10 cellular contexts compared by ENCODE assay signal in genomic region chr6:52663935-52664184, GRCh38. TPM values are rescaled to one million over a fixed set of nuclear protein-coding genes. Genes with fewer than 3 reads are reported as not detected.
A peak's percentile ranks its signal among the peaks of the same experiment; 100 is the strongest.
DNase-seq lines count a peak whose midpoint lies in the region; ATAC-seq, FAIRE-seq and TF ChIP-seq lines count a peak whose summit lies in the region.
"Had no signal": no experiment of that assay in that cellular context is flagged by ENCODE, and none has a peak within 500 bp of the region (broad histone marks: within the 10 kb centered on the region; RNA-seq: fewer than 3 reads in every experiment).

No MANE protein-coding gene starts in this region.

- dilution Hi-C loops in keratinocyte (cut with MboI; ENCODE audit: extremely low pct_ligation_motif_present, low sequenced_read_pairs): loop anchor here (25.0 kb wide), 1 partner anchor 252 kb away; the partner anchor contains the start of gene EFHC1

- no peaks in the 10 kb centered on the region for H3K9me3 ChIP-seq in keratinocyte (ENCODE audit: control insufficient read depth, low read depth, low read length)
- H3K9me3 ChIP-seq in spleen: no peaks in the 10 kb centered on the region

- no peaks in the 10 kb centered on the region for H3K36me3 ChIP-seq in keratinocyte (ENCODE audit: control insufficient read depth in 2 of 2, extremely low read depth in 1 of 2, insufficient read depth in 2 of 2, low read length in 2 of 2)
- H3K36me3 ChIP-seq in spleen: no peaks in the 10 kb centered on the region

- peak overlapping the region; percentile 3 for H3K27ac ChIP-seq in keratinocyte (ENCODE audit: control insufficient read depth, insufficient read depth, low read length)
- peak overlapping the region in 7 of 8 donors; percentile 61 to 81 (median 71) for H3K27ac ChIP-seq in spleen
- H3K27ac ChIP-seq: epithelial cell of prostate had no signal

- POLR2A ChIA-PET in activated B cell treated with CpG ODN at 0.5 μM for 24 hours (lab: Charles Lee): no interaction called here

- H3K4me1 ChIP-seq in keratinocyte (ENCODE audit: control insufficient read depth, extremely low read depth, insufficient read depth, low read length) (peaks cover 5% of the 10 kb centered on the region), spleen (peaks cover 8 to 53% (median 37%) of the 10 kb centered on the region in 6 donors)

- ATAC-seq in activated B cell treated with CpG ODN at 0.5 μM for 24 hours (ENCODE audit: low read depth) (no peak), HG03457 (IDR thresholded peaks at IDR 0.05; ENCODE audit: unreplicated experiment) (no peak)

- intact Hi-C loops in activated B cell treated with CpG ODN at 0.5 μM for 24 hours (cut with micrococcal nuclease) (loop anchor here (1.0 to 10.0 kb wide), 13 partner anchors 12 to 1131 kb away; partner anchors contain the start of genes EFHC1, GCLC, LRRC1 and TRAM2), spleen (cut with DNase I; ENCODE audit: low total_unique reads) (loop anchor here (2.0 to 10.0 kb wide), 2 partner anchors 247 to 379 kb away; partner anchors contain the start of gene MCM3)

- no peaks in the 10 kb centered on the region for H3K27me3 Mint-ChIP-seq in activated B cell treated with CpG ODN at 0.5 μM for 24 hours
- H3K27me3 Mint-ChIP-seq: activated CD8-positive, alpha-beta T cell treated with anti-CD3 and anti-CD28 coated beads for 36 hours had no signal

- no peak overlapping the region for H3K27ac Mint-ChIP-seq in activated B cell treated with CpG ODN at 0.5 μM for 24 hours
- H3K27ac Mint-ChIP-seq: activated CD8-positive, alpha-beta T cell treated with anti-CD3 and anti-CD28 coated beads for 36 hours had no signal

- peak overlapping the region; percentile 93 for H2AFZ ChIP-seq in keratinocyte (ENCODE audit: control insufficient read depth, low read length)

- TF ChIP-seq CTCF in GM12875 (IDR thresholded peaks at IDR 0.05; ENCODE audit: borderline replicate concordance, insufficient read depth, low read depth, low read length) (no peak), activated B cell treated with CpG ODN at 0.5 μM for 24 hours (IDR thresholded peaks at IDR 0.05) (peak; percentile 5), keratinocyte (optimal IDR thresholded peaks at IDR 0.05 in 1 of 3, IDR thresholded peaks at IDR 0.05 in 1 of 3, conservative IDR thresholded peaks at IDR 0.05 in 1 of 3; ENCODE audit: extremely low read depth in 1 of 3, insufficient read depth in 2 of 3, low read length in 3 of 3) (no peak), spleen (IDR thresholded peaks at IDR 0.05 in 8 of 11, conservative IDR thresholded peaks at IDR 0.05 in 3 of 11) (peak in 5 of 11 experiments; percentile 2 to 71 (median 37))

- FAIRE-seq in keratinocyte (lab: Jason Lieb, UNC): no peak

- H3K4me1 Mint-ChIP-seq in activated B cell treated with CpG ODN at 0.5 μM for 24 hours: peaks cover 19% of the 10 kb centered on the region

- no peak overlapping the region for H3K4me3 Mint-ChIP-seq in activated B cell treated with CpG ODN at 0.5 μM for 24 hours
- H3K4me3 Mint-ChIP-seq: activated CD8-positive, alpha-beta T cell treated with anti-CD3 and anti-CD28 coated beads for 36 hours had no signal

- H3K4me3 ChIP-seq in GM12875 (ENCODE audit: low read depth, low read length): peak overlapping the region; percentile 54
- peak overlapping the region; percentile 57 to 91 (median 81) for H3K4me3 ChIP-seq in keratinocyte (ENCODE audit: control insufficient read depth in 2 of 3, extremely low read depth in 1 of 3, insufficient read depth in 2 of 3, low read depth in 1 of 3, low read length in 3 of 3)
- peak overlapping the region; percentile 37 to 76 (median 63) for H3K4me3 ChIP-seq in spleen

- H3K79me2 ChIP-seq in keratinocyte (ENCODE audit: control insufficient read depth, insufficient read depth, low read length): no peaks in the 10 kb centered on the region

- no peaks in the 10 kb centered on the region for H3K36me3 Mint-ChIP-seq in activated B cell treated with CpG ODN at 0.5 μM for 24 hours (ENCODE audit: low read depth)

- 0 to 1% (median 0%) methylated on average over 11 of the region's 11 CpGs for WGBS in spleen, 5 donors

- DNase-seq in activated B cell treated with CpG ODN at 0.5 μM for 24 hours (no peak), keratinocyte (ENCODE audit: low read depth, low spot score) (no peak), spleen (no peak), SW480 (ENCODE audit: low spot score) (no peak), medulla oblongata (ENCODE audit: extremely low spot score) (no peak), NCI-H1436 treated with DMSO at 0.1 percent for 48 hours (lab: John Stamatoyannopoulos, UW) (no peak)

- peak overlapping the region; percentile 54 for H3K9ac ChIP-seq in keratinocyte (ENCODE audit: control insufficient read depth, extremely low read depth, insufficient read depth, low read length)

- H3K4me2 ChIP-seq in keratinocyte (ENCODE audit: control insufficient read depth, extremely low read depth, insufficient read depth, low read depth, low read length): peak overlapping the region; percentile 92

- CTCF ChIA-PET in activated B cell treated with CpG ODN at 0.5 μM for 24 hours (lab: Charles Lee): interaction anchor here (1.2 to 3.9 kb wide), 6 partner anchors 12 to 377 kb away, joined by 3 to 66 read pairs (median 6); partner anchors contain the start of gene EFHC1

- H3K27me3 ChIP-seq in keratinocyte (ENCODE audit: control insufficient read depth, extremely low read depth, insufficient read depth, low read length) (no peaks in the 10 kb centered on the region), spleen (replicated peaks in 1 of 7) (peaks cover 0 to 15% (median 0%) of the 10 kb centered on the region in 7 donors)

- H3K9me3 Mint-ChIP-seq in activated B cell treated with CpG ODN at 0.5 μM for 24 hours: no peaks in the 10 kb centered on the region
- H3K9me3 Mint-ChIP-seq: activated CD8-positive, alpha-beta T cell treated with anti-CD3 and anti-CD28 coated beads for 36 hours had no signal

- no peak for TF ChIP-seq POLR2A in spleen (IDR thresholded peaks at IDR 0.05)

- H3K9me1 ChIP-seq in keratinocyte (ENCODE audit: control insufficient read depth, extremely low read depth, insufficient read depth, low read length): no peaks in the 10 kb centered on the region

- H4K20me1 ChIP-seq in keratinocyte (ENCODE audit: control insufficient read depth, extremely low read depth, insufficient read depth, low read length): no peaks in the 10 kb centered on the region

RNA-seq across cellular contexts. Expression of gene TMEM14A, which starts 7.1 kb away (rescaled TPM):
- total RNA-seq in activated B cell treated with CpG ODN at 0.5 μM for 24 hours (6.6 and 7.7 TPM in 2 replicates), spleen (10 to 100 TPM in 4 of 7 donors, 1 to 10 TPM in 3; 7.5 to 16.0 (median 11.0) TPM)
- polyA plus RNA-seq in keratinocyte (22.2 to 44.2 TPM (median 38.5 TPM) in 3 replicates), spleen (10 to 100 TPM; 15.0 to 20.3 (median 16.6) TPM)
- polyA plus RNA-seq in keratinocyte (2011; ENCODE audit: low read depth): 0.45 TPM
- polyA plus RNA-seq in keratinocyte (2011; cell fraction: cytosol; rRNA removed): 22.0 and 32.1 TPM in 2 replicates
- polyA plus RNA-seq in keratinocyte (2011; cell fraction: nucleus; rRNA removed): 10.6 and 15.8 TPM in 2 replicates
- 6.6 and 32.5 TPM in 2 replicates for polyA plus RNA-seq in keratinocyte (2012; ENCODE audit: low replicate concordance)
- 3.6 to 7.2 TPM (median 3.7 TPM) in 3 replicates for polyA minus RNA-seq in keratinocyte
- polyA minus RNA-seq in keratinocyte (2011; cell fraction: cytosol; rRNA and poly(A)+ RNA removed): 11.9 TPM
- 2.0 and 6.2 TPM in 2 replicates for polyA minus RNA-seq in keratinocyte (2011; cell fraction: nucleus; rRNA and poly(A)+ RNA removed)
